15 cellular contexts compared by ENCODE assay signal in the genomic region with DNA sequence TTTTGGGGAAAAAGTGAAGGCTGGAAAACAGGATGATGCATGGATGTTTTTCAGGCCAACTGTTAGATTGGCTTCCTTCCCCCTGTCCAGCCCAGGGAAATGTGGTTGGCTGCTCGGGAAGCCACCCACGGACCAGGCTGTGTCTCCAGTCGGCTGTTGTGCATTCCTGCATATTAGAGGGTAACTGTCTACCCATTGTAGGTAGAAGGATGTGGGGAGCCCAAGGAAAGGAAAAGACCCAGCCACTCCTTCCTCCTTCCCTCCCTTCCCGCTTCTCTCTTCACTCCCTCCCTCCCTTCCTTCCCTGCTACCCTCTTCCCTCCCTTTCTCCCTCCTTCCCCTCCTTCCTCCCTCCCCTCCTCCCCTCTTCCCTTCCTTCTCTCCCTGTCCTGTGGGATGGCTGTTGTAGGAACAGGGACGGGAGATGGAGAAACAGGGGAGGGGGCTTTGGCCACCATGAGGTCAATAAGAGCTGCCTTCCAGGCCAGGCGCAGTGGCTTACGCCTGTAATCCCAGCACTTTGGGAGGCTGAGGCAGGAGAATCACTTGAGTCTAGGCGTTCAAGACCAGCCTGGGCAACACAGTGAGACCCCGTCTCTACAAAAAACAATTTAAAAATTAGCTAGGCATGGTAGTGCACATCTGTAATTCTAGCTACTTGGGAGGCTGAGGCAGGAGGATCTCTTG. TPM values are rescaled to one million over a fixed set of nuclear protein-coding genes. Genes with fewer than 3 reads are reported as not detected.
A peak's percentile ranks its signal among the peaks of the same experiment; 100 is the strongest.
DNase-seq lines count a peak whose midpoint lies in the region; TF ChIP-seq lines count a peak whose summit lies in the region.
"Had no signal": no experiment of that assay in that cellular context is flagged by ENCODE, and none has a peak within 500 bp of the region (broad histone marks: within the 10 kb centered on the region; RNA-seq: fewer than 3 reads in every experiment).

No MANE protein-coding gene starts in this region.

- H3K4me1 ChIP-seq in adipocyte (ENCODE audit: control insufficient read depth, insufficient read depth, low read length) (peaks cover 32% of the 10 kb centered on the region), neuronal stem cell (ENCODE audit: control insufficient read depth in 2 of 2, insufficient read depth in 1 of 2, low read depth in 1 of 2, low read length in 2 of 2) (peaks cover 2 to 6% of the 10 kb centered on the region in 2 donors), tibial nerve (no peaks in the 10 kb centered on the region)

- no peaks in the 10 kb centered on the region for H3K79me1 ChIP-seq in neuronal stem cell (ENCODE audit: low read depth, low read length)

- H2AK5ac ChIP-seq in neuronal stem cell (ENCODE audit: low read depth, low read length) = no peak overlapping the region

- no peak for TF ChIP-seq CTCF in tibial nerve (IDR thresholded peaks at IDR 0.05)

- no peaks in the 10 kb centered on the region for H3K9me3 ChIP-seq in adipocyte (ENCODE audit: control insufficient read depth, low read length)
- no peaks in the 10 kb centered on the region for H3K9me3 ChIP-seq in neuronal stem cell (replicated peaks in 1 of 2; ENCODE audit: control insufficient read depth in 2 of 2, insufficient read depth in 1 of 2, low read depth in 1 of 2, low read length in 2 of 2)
- no peaks in the 10 kb centered on the region for H3K9me3 ChIP-seq in tibial nerve
- H3K9me3 ChIP-seq: SJSA1 had no signal

- H3K9ac ChIP-seq in adipocyte (ENCODE audit: low read length) (peak overlapping the region; percentile 46), neuronal stem cell (ENCODE audit: low read depth, low read length, poor library complexity) (no peak overlapping the region)

- DNase-seq in EH (ENCODE audit: low read depth) = peak; percentile 9
- no peak for DNase-seq in adipocyte (ENCODE audit: low read depth)
- DNase-seq in iPS DF 4.7 (ENCODE audit: extremely low read depth, low spot score) = peak; percentile 38
- no peak for DNase-seq in neuronal stem cell (ENCODE audit: low spot score)
- no peak for DNase-seq in DMS114 treated with DMSO at 0.1 percent for 48 hours (lab: John Stamatoyannopoulos, UW; ENCODE audit: unreplicated experiment)
- DNase-seq in tibial nerve (ENCODE audit: low spot score in 2 of 2) = no peak
- DNase-seq in GM19238 (ENCODE audit: insufficient read length, low spot score) = no peak
- no peak for DNase-seq in mesenteric fat pad (ENCODE audit: low spot score)
- DNase-seq: activated CD8-positive, alpha-beta memory T cell treated with anti-CD3 and anti-CD28 coated beads, Interleukin-2, amount 10 ng/mL, durations not matched to agents 7 days and 5 days; amniotic stem cell; CD4-positive, alpha-beta T cell; NCI-H69 had no signal

- H2BK120ac ChIP-seq in neuronal stem cell (ENCODE audit: low read depth, low read length) = no peak overlapping the region

- H3K4ac ChIP-seq in neuronal stem cell (ENCODE audit: low read length) = no peak overlapping the region

- TF ChIP-seq EP300 in tibial nerve (IDR thresholded peaks at IDR 0.05) = no peak

- H2BK15ac ChIP-seq in neuronal stem cell (ENCODE audit: low read length) = no peak overlapping the region

- H3K36me3 ChIP-seq in adipocyte (ENCODE audit: control insufficient read depth, insufficient read depth, low read length, severe bottlenecking) (no peaks in the 10 kb centered on the region), neuronal stem cell (replicated peaks in 1 of 2; ENCODE audit: control insufficient read depth in 2 of 2, insufficient read depth in 2 of 2, low read length in 2 of 2) (peaks cover 0 to 21% of the 10 kb centered on the region in 2 donors), tibial nerve (no peaks in the 10 kb centered on the region)
- H3K36me3 ChIP-seq: SJSA1 had no signal

- no peak overlapping the region for H3K27ac ChIP-seq in neuronal stem cell (replicated peaks; ENCODE audit: low read length)
- H3K27ac ChIP-seq in tibial nerve = peak overlapping the region in 1 of 4 donors; percentile 7
- H3K27ac ChIP-seq: SJSA1 had no signal

- TF ChIP-seq POLR2A in tibial nerve (IDR thresholded peaks at IDR 0.05) = no peak

- peak overlapping the region; percentile 33 for H2AFZ ChIP-seq in neuronal stem cell (ENCODE audit: low read length)

- no CpG with 5 or more reads among the region's 9 CpGs for WGBS in neuronal stem cell (ENCODE audit: extremely low coverage in 2 of 2, insufficient read length in 2 of 2, insufficient replicate concordance in 1 of 2), 2 donors
- WGBS in tibial nerve, 2 donors = 49 to 52% methylated on average over 9 of the region's 9 CpGs

- no peak overlapping the region for H4K91ac ChIP-seq in neuronal stem cell (ENCODE audit: low read depth, low read length, poor library complexity)

- H4K8ac ChIP-seq in neuronal stem cell (ENCODE audit: low read depth, low read length) = no peak overlapping the region

- no peak overlapping the region for H3K14ac ChIP-seq in neuronal stem cell (ENCODE audit: low read length)

- H3K18ac ChIP-seq in neuronal stem cell (ENCODE audit: low read length) = peak overlapping the region; percentile 24

- no peak overlapping the region for H3K23ac ChIP-seq in neuronal stem cell (ENCODE audit: low read depth, low read length, poor library complexity)

- H3K4me3 ChIP-seq in adipocyte (ENCODE audit: low read length) = no peak overlapping the region
- H3K4me3 ChIP-seq in neuronal stem cell (ENCODE audit: low read length in 2 of 2) = no peak overlapping the region
- H3K4me3 ChIP-seq in tibial nerve = no peak overlapping the region
- H3K4me3 ChIP-seq: SJSA1 had no signal

- no peaks in the 10 kb centered on the region for H3K27me3 ChIP-seq in adipocyte (replicated peaks; ENCODE audit: control insufficient read depth, insufficient read depth, low read length)
- no peaks in the 10 kb centered on the region for H3K27me3 ChIP-seq in neuronal stem cell (ENCODE audit: control insufficient read depth in 3 of 3, insufficient read depth in 3 of 3, low read depth in 1 of 3, low read length in 3 of 3)
- no peaks in the 10 kb centered on the region for H3K27me3 ChIP-seq in tibial nerve
- H3K27me3 ChIP-seq: SJSA1 had no signal

- no peak overlapping the region for H2BK5ac ChIP-seq in neuronal stem cell (ENCODE audit: low read length)

- no peak overlapping the region for H2BK12ac ChIP-seq in neuronal stem cell (ENCODE audit: low read length)

- no peak overlapping the region for H3K4me2 ChIP-seq in neuronal stem cell (ENCODE audit: insufficient read depth, low read length, poor library complexity, severe bottlenecking)

RNA-seq across cellular contexts. Expression of a gene that starts 16.9 kb away (rescaled TPM):
- polyA plus RNA-seq in neuronal stem cell (2013, experiment 1 of 2) = 19.4 TPM
- polyA plus RNA-seq in neuronal stem cell (2013, experiment 2 of 2) = 21.3 TPM
- total RNA-seq in tibial nerve = 10 to 100 TPM in 2 of 4 donors, 1 to 10 TPM in 2; 8.1 to 33.9 (median 12.7) TPM
- total RNA-seq in mesenteric fat pad = 1.1 TPM
- total RNA-seq: activated CD8-positive, alpha-beta memory T cell treated with anti-CD3 and anti-CD28 coated beads, Interleukin-2, amount 10 ng/mL, durations not matched to agents 7 days and 5 days; CD4-positive, alpha-beta T cell; LHCN-M2; natural killer cell treated with Interleukin-12 subunit alpha and Interleukin-12 subunit beta and Interleukin-15 and Interleukin-18, amount 100 ng/mL, for 72 hours had no signal

Comparison
In these comparisons a context has a peak if more than half of its experiments do, and no peak if none do; other contexts are left out.
1. DNase-seq: peak in EH (single experiment) and iPS DF 4.7 (single experiment); none in adipocyte (single experiment), neuronal stem cell (single experiment), DMS114 treated with DMSO at 0.1 percent for 48 hours (single experiment), tibial nerve (0 of 2), GM19238 (single experiment) and mesenteric fat pad (single experiment).